ENCODE assay signal across 8 cellular contexts in the genomic region with DNA sequence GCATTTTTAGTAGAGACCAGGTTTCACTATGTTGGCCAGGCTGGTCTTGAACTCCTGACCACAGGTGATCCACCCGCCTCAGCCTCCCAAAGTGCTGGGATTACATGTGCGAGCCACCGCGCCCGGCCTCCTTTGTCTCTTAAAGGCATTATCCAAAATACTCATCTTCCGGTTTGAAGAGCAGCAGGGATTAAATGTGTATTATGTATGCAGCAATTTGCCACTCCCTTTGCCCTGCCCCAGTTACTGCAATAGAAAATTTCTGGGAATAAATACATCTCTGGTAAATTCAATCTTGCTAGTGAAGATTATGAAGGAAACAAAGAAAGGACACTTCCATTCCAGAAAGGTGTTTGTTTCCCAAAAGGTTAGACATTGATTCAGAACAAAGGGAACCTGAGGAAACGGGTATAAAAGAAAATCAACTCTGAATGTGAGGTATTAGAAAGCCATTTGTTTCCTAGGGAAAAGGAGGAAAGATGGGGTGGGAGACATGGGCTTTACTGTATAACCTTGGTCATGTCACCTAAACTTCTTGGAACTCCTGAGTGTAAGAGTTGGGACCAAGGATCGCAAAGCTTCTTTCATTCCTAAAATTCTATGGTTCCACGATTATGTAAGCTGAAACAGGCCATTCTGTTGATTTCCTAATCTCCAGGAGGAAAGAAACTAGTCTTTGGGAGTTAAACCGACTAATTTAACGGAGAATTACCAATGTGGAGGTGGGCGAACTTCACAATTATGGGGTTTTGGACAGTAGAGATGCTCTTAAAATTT. TPM values are rescaled to one million over a fixed set of nuclear protein-coding genes. Genes with fewer than 3 reads are reported as not detected.
A peak's percentile ranks its signal among the peaks of the same experiment; 100 is the strongest.
DNase-seq lines count a peak whose midpoint lies in the region; ATAC-seq and TF ChIP-seq lines count a peak whose summit lies in the region.

No MANE protein-coding gene starts in this region.

- TF ChIP-seq CTCF in RWPE1 (conservative IDR thresholded peaks at IDR 0.05; ENCODE audit: low read depth) (no peak), esophagus muscularis mucosa (IDR thresholded peaks at IDR 0.05) (no peak), psoas muscle (IDR thresholded peaks at IDR 0.05) (no peak)

- H3K9me3 ChIP-seq in esophagus muscularis mucosa (no peaks in the 10 kb centered on the region), psoas muscle (no peaks in the 10 kb centered on the region)

- peak overlapping the region; percentile 100 for H3K27ac ChIP-seq in RWPE1
- peak overlapping the region; percentile 96 to 100 (median 100) for H3K27ac ChIP-seq in esophagus muscularis mucosa (replicated peaks in 1 of 4)
- peak overlapping the region; percentile 100 for H3K27ac ChIP-seq in psoas muscle

- H3K27me3 ChIP-seq in esophagus muscularis mucosa (no peaks in the 10 kb centered on the region), psoas muscle (ENCODE audit: insufficient read depth in 3 of 3, low read length in 2 of 3) (no peaks in the 10 kb centered on the region)

- POLR2A ChIA-PET in RWPE1 (lab: Yijun Ruan, JAX; ENCODE audit: low non-redundant PET) = no interaction called here

- H3K4me1 ChIP-seq in esophagus muscularis mucosa (peaks cover 11 to 30% (median 27%) of the 10 kb centered on the region in 4 donors), psoas muscle (peaks cover 21% of the 10 kb centered on the region)

- H3K4me3 ChIP-seq in esophagus muscularis mucosa (peak overlapping the region; percentile 81 to 99 (median 90)), psoas muscle (peak overlapping the region; percentile 95)

- TF ChIP-seq POLR2A in esophagus muscularis mucosa (IDR thresholded peaks at IDR 0.05; ENCODE audit: low read depth) = no peak

- intact Hi-C loops in esophagus muscularis mucosa (cut with DNase I) = loop anchor here (2.0 to 5.0 kb wide), 2 partner anchors 76 to 89 kb away; no protein-coding TSS in a partner anchor
- intact Hi-C loops in psoas muscle (cut with DNase I) = loop anchor here (5.0 kb wide), 2 partner anchors 71 to 94 kb away; a partner anchor contains a TSS

- TF ChIP-seq EP300 in esophagus muscularis mucosa (IDR thresholded peaks at IDR 0.05) = no peak

- CTCF ChIA-PET in RWPE1 (lab: Yijun Ruan, JAX) = interaction anchor here (1.1 kb wide), 1 partner anchor 346 kb away, joined by 3 read pairs; no protein-coding TSS in a partner anchor

- no peak for ATAC-seq in psoas muscle

- WGBS in esophagus muscularis mucosa = 64% methylated on average over 12 of the region's 12 CpGs
- WGBS in psoas muscle, 3 donors = 54 to 65% (median 56%) methylated on average over 12 of the region's 12 CpGs

- H3K36me3 ChIP-seq in esophagus muscularis mucosa = no peaks in the 10 kb centered on the region
- no peaks in the 10 kb centered on the region for H3K36me3 ChIP-seq in psoas muscle (ENCODE audit: insufficient read depth in 1 of 2, low read depth in 1 of 2)

- peak; percentile 9 for DNase-seq in NCI-H510A treated with DMSO at 0.1 percent for 48 hours (lab: John Stamatoyannopoulos, UW)
- DNase-seq in NCI-H510A (lab: John Stamatoyannopoulos, UW) = no peak
- DNase-seq in RWPE1 (ENCODE audit: low spot score) = peak; percentile 13
- DNase-seq in esophagus muscularis mucosa (ENCODE audit: extremely low spot score) = no peak
- no peak for DNase-seq in psoas muscle
- no peak for DNase-seq in NCI-H446 (lab: John Stamatoyannopoulos, UW)
- no peak for DNase-seq in COLO668 (lab: John Stamatoyannopoulos, UW; ENCODE audit: unreplicated experiment)
- no peak for DNase-seq in DMS114 treated with DMSO at 0.1 percent for 48 hours (lab: John Stamatoyannopoulos, UW; ENCODE audit: unreplicated experiment)

RNA-seq across cellular contexts. Expression of a gene that starts 1.0 kb away (rescaled TPM):
- 100 to 1,000 TPM; 244 to 362 (median 344) TPM for total RNA-seq in esophagus muscularis mucosa
- total RNA-seq in psoas muscle = 100 to 1,000 TPM; 119 to 155 (median 134) TPM
- 10 to 100 TPM in 2 of 3 donors, 1 to 10 TPM in 1; 7.8 to 64.2 (median 25.5) TPM for polyA plus RNA-seq in psoas muscle

Comparison
In these comparisons a context has a peak if more than half of its experiments do, and no peak if none do; other contexts are left out.
1. DNase-seq: peak in NCI-H510A treated with DMSO at 0.1 percent for 48 hours (single experiment) and RWPE1 (single experiment); none in NCI-H510A (single experiment), esophagus muscularis mucosa (single experiment), psoas muscle (0 of 2), NCI-H446 (0 of 2), COLO668 (single experiment) and DMS114 treated with DMSO at 0.1 percent for 48 hours (single experiment).
2. Peak in every context shown above with its lines, with median percentiles within 50 percentile points of each other: H3K27ac ChIP-seq.